In the genomic region with DNA sequence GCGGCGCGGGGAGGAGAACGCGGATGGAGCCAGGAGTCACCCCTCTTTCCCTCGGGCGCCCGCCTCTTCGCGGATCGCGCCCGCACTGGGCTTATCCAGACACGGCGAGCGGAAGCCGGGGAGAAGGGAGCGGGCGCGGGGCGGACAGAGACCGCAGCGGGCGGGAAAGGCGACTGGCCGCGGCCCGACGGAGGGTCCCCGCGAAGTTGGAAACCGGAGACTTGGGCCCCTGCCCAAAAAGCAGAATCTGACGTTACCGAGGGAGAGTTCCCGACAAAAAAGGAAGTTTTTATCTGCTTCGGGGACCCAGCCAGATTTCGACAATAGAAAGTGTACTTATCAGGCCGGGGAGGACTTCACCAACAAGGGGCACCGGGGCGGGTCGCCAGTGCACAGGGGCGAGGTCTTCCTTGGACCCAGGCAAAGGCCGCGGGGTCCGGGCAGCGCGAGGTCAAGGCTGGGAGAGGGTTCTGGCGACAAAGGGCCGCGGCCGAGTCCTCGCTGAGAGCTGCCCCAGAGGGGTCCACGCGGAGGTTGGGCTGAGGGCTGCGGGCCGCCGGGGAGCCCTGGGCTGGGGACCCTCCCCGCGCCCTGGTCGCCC, we compare ENCODE assay signal across 8 cellular contexts. TPM values are rescaled to one million over a fixed set of nuclear protein-coding genes. Genes with fewer than 3 reads are reported as not detected.
DNase-seq lines count a peak whose midpoint lies in the region; ATAC-seq, FAIRE-seq and TF ChIP-seq lines count a peak whose summit lies in the region.

No MANE protein-coding gene starts in this region.

- no peak for TF ChIP-seq CTCF in A673 (conservative IDR thresholded peaks at IDR 0.05; ENCODE audit: low read depth, low read length)
- TF ChIP-seq CTCF in HFF-Myc (IDR thresholded peaks at IDR 0.05; ENCODE audit: low read depth, low read length, missing control alignments), result no peak
- no peak for TF ChIP-seq CTCF in bronchial epithelial cell (IDR thresholded peaks at IDR 0.05; ENCODE audit: insufficient read depth, low read length, severe bottlenecking)
- no peak for TF ChIP-seq CTCF in right lobe of liver (IDR thresholded peaks at IDR 0.05)
- no peak for TF ChIP-seq CTCF in transverse colon (IDR thresholded peaks at IDR 0.05)

- FAIRE-seq in bronchial epithelial cell (lab: Jason Lieb, UNC), result no peak

- no peaks in the 10 kb centered on the region for H3K36me3 ChIP-seq in A673 (ENCODE audit: insufficient read depth, low read length, poor library complexity, severe bottlenecking)
- H3K36me3 ChIP-seq in bronchial epithelial cell (ENCODE audit: control insufficient read depth, insufficient read depth, low read length), result no peaks in the 10 kb centered on the region
- no peaks in the 10 kb centered on the region for H3K36me3 ChIP-seq in right lobe of liver
- H3K36me3 ChIP-seq in transverse colon, result no peaks in the 10 kb centered on the region

- H3K4me3 ChIP-seq in A673 (ENCODE audit: low read depth, low read length, poor library complexity, severe bottlenecking) (peak overlapping the region; percentile 50), HFF-Myc (replicated peaks; ENCODE audit: low read depth, low read length) (peak overlapping the region; percentile 39), bronchial epithelial cell (ENCODE audit: low read depth, low read length) (peak overlapping the region; percentile 90), right lobe of liver (peak overlapping the region; percentile 59 to 62 (median 61)), transverse colon (peak overlapping the region; percentile 47 to 67 (median 59))

- in situ Hi-C loops in transverse colon (cut with MboI; ENCODE audit: low pct_ligation_motif_present in 1 of 4, low pct_unique_long_range_greater_than_20kb in 1 of 4, low sequenced_read_pairs in 3 of 4), result no loop called here

- H3K4me1 ChIP-seq in A673 (ENCODE audit: insufficient read depth, low read length, poor library complexity, severe bottlenecking) (peaks cover 8% of the 10 kb centered on the region), right lobe of liver (peaks cover 0 to 19% (median 4%) of the 10 kb centered on the region in 4 donors), transverse colon (peaks cover 3 to 20% (median 18%) of the 10 kb centered on the region in 4 donors)

- peaks cover 28% of the 10 kb centered on the region for H3K27me3 ChIP-seq in A673 (replicated peaks; ENCODE audit: insufficient read depth, low read depth, low read length, poor library complexity)
- H3K27me3 ChIP-seq in bronchial epithelial cell (ENCODE audit: control insufficient read depth, insufficient read depth, low read length), result no peaks in the 10 kb centered on the region
- H3K27me3 ChIP-seq in right lobe of liver, result no peaks in the 10 kb centered on the region
- H3K27me3 ChIP-seq in transverse colon, result peaks cover 55% of the 10 kb centered on the region

- no peak for TF ChIP-seq POLR2A in right lobe of liver (IDR thresholded peaks at IDR 0.05)
- TF ChIP-seq POLR2A in transverse colon (IDR thresholded peaks at IDR 0.05), result no peak

- ATAC-seq in right lobe of liver (peak; percentile 19 to 42 (median 34)), GM18858 (IDR thresholded peaks at IDR 0.05; ENCODE audit: unreplicated experiment) (no peak)

- H3K9me3 ChIP-seq in A673 (ENCODE audit: low read depth, low read length, poor library complexity, severe bottlenecking) (no peaks in the 10 kb centered on the region), right lobe of liver (no peaks in the 10 kb centered on the region), transverse colon (no peaks in the 10 kb centered on the region)

- intact Hi-C loops in A673 (cut with micrococcal nuclease; ENCODE audit: unreplicated experiment) (no loop called here), right lobe of liver (cut with DNase I) (no loop called here), transverse colon (cut with DNase I; ENCODE audit: low total_unique reads) (no loop called here)

- WGBS in right lobe of liver (ENCODE audit: insufficient coverage, low coverage, low lambda C conversion rate, missing lambda C conversion rate), result 5% methylated on average over 37 of the region's 60 CpGs
- 1% methylated on average over 44 of the region's 60 CpGs; no CpG with 5 or more reads in 1 of the 2 donors for WGBS in transverse colon (ENCODE audit: low coverage in 1 of 2), 2 donors

- POLR2A ChIA-PET in A673 (lab: Charles Lee; ENCODE audit: low non-redundant PET), result no interaction called here

- no peak for DNase-seq in A673 (ENCODE audit: low spot score)
- DNase-seq in HFF-Myc (ENCODE audit: extremely low read depth, low read depth), result no peak
- DNase-seq in bronchial epithelial cell (ENCODE audit: low read depth), result no peak
- DNase-seq in right lobe of liver, result peak; percentile 55 to 67 (median 65)
- DNase-seq in transverse colon, result peak; percentile 43
- DNase-seq in NCI-H1436 (lab: John Stamatoyannopoulos, UW), result no peak
- no peak for DNase-seq in T1000 (lab: John Stamatoyannopoulos, UW)

- no TSS peak for BruUV-seq in A673 (replicated peaks; lab: Mats Ljungman, UMichigan)

- no peak for TF ChIP-seq EP300 in transverse colon (IDR thresholded peaks at IDR 0.05; ENCODE audit: low read depth)

- H3K27ac ChIP-seq in A673 (ENCODE audit: low read depth, low read length, poor library complexity, severe bottlenecking), result no peak overlapping the region
- H3K27ac ChIP-seq in right lobe of liver, result peak overlapping the region in 2 of 3 donors; percentile 7 to 53
- peak overlapping the region; percentile 30 to 71 (median 58) for H3K27ac ChIP-seq in transverse colon

- CTCF ChIA-PET in A673 (lab: Charles Lee), result no interaction called here

RNA-seq across cellular contexts. Expression of a gene that starts 0.5 kb away (rescaled TPM):
- total RNA-seq in A673 (2021) (not detected in 2 replicates), bronchial epithelial cell (38.4 and 64.4 TPM in 2 replicates), right lobe of liver (1 to 10 TPM in 5 of 6 experiments, under 1 TPM in 1; 0.81 to 5.0 (median 2.3) TPM), transverse colon (1 to 10 TPM in 3 of 4 donors, not detected in 1; 1.4 to 4.4 (median 1.6) TPM)

RNA-seq across cellular contexts. Expression of a gene that starts 45.3 kb away (rescaled TPM):
- total RNA-seq in A673 (2021), result not detected in 2 replicates
- total RNA-seq in bronchial epithelial cell, result 0.13 TPM in 1 of 2 replicates, not detected in the other
- total RNA-seq in right lobe of liver, result 1 to 10 TPM in 1 of 6 experiments, under 1 TPM in 2, not detected in 3; 0.12 to 1.3 (median 0.22) TPM
- total RNA-seq in transverse colon, result 1 to 10 TPM in 1 of 4 donors, under 1 TPM in 1, not detected in 2; 0.64 to 6.8 TPM

RNA-seq across cellular contexts. Expression of a gene that starts 47.6 kb away (rescaled TPM):
- 0.56 and 0.61 TPM in 2 replicates for total RNA-seq in A673 (2021)
- total RNA-seq in bronchial epithelial cell, result 2.1 and 2.3 TPM in 2 replicates
- total RNA-seq in right lobe of liver, result 1 to 10 TPM; 1.8 to 4.1 (median 3.1) TPM
- 10 to 100 TPM in 2 of 4 donors, 1 to 10 TPM in 2; 7.5 to 20.1 (median 11.3) TPM for total RNA-seq in transverse colon

RNA-seq across cellular contexts. Expression of a gene that starts 58.4 kb away (rescaled TPM):
- not detected in 2 replicates for total RNA-seq in A673 (2021)
- total RNA-seq in bronchial epithelial cell, result 5.0 and 10.8 TPM in 2 replicates
- total RNA-seq in right lobe of liver, result 1 to 10 TPM in 1 of 6 experiments, under 1 TPM in 2, not detected in 3; 0.42 to 1.4 (median 0.62) TPM
- total RNA-seq in transverse colon, result 100 to 1,000 TPM; 121 to 281 (median 182) TPM

Comparison
In these comparisons a context has a peak if more than half of its experiments do, and no peak if none do; other contexts are left out.
1. DNase-seq: peak in right lobe of liver (3 of 3) and transverse colon (single experiment); none in A673 (single experiment), HFF-Myc (single experiment), bronchial epithelial cell (single experiment), NCI-H1436 (single experiment) and T1000 (single experiment).
2. H3K4me3 ChIP-seq: peak in every context shown above with its lines; median percentile 90 in bronchial epithelial cell; 61 in right lobe of liver; 59 in transverse colon; 50 in A673; 39 in HFF-Myc.